Comparison of ENCODE assay signal across 28 cellular contexts in the genomic region with DNA sequence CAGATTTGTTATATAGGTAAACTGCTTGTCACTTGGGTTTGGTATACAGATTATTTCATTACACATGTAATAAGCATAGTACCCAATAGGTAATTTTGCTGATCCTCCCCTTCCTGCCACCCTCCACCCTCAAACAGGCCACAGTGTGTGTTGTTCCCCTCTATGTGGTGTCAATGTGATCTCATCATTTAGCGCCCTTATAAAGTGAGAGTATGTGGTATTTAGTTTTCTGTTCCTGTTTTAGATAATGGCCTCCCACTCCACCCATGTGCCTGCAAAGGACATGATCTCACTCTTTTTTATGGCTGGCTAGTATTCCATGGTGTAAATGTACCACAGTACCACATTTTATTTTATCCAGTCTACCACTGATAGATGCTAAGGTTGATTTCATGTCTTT.
"Had no signal": no experiment of that assay in that cellular context is flagged by ENCODE, and none has a peak within 500 bp of the region (broad histone marks: within the 10 kb centered on the region; RNA-seq: fewer than 3 reads in every experiment).

No MANE protein-coding gene starts in this region.

- FAIRE-seq: colon, endometrium, endothelial cell of umbilical vein, frontal cortex had no signal

- H3K4me3 ChIP-seq: colonic mucosa, coronary artery, dorsolateral prefrontal cortex, esophagus muscularis mucosa, esophagus squamous epithelium, gastrocnemius medialis, gastroesophageal sphincter, heart left ventricle, heart right ventricle had no signal

- H3K27ac ChIP-seq: colonic mucosa, coronary artery, dorsolateral prefrontal cortex, epithelial cell of prostate, esophagus muscularis mucosa, esophagus squamous epithelium, foreskin keratinocyte, gastrocnemius medialis, gastroesophageal sphincter, heart left ventricle, heart right ventricle had no signal

- DNase-seq: colonic mucosa; cortex of kidney; dermis blood vessel endothelial cell; dorsolateral prefrontal cortex; effector CD4-positive, alpha-beta T cell; effector CD8-positive, alpha-beta T cell; effector memory CD4-positive, alpha-beta T cell; effector memory CD8-positive, alpha-beta T cell; endodermal cell; erythroblast; esophagus squamous epithelium; foreskin fibroblast; foreskin melanocyte; gastrocnemius medialis; glutamatergic neuron; head of caudate nucleus; heart left ventricle; heart right ventricle had no signal

- H3K9me3 ChIP-seq: colonic mucosa, esophagus squamous epithelium, gastrocnemius medialis, gastroesophageal sphincter had no signal

- H3K4me1 ChIP-seq: colonic mucosa, esophagus muscularis mucosa, esophagus squamous epithelium, foreskin keratinocyte, gastrocnemius medialis, gastroesophageal sphincter, heart left ventricle, heart right ventricle had no signal

- ATAC-seq: effector memory CD8-positive, alpha-beta T cell; esophagus mucosa; foreskin keratinocyte; gastrocnemius medialis; gastroesophageal sphincter; heart left ventricle; heart right ventricle had no signal

- H3K27me3 ChIP-seq: colonic mucosa, dorsolateral prefrontal cortex, esophagus muscularis mucosa, esophagus squamous epithelium, foreskin keratinocyte, gastrocnemius medialis, gastroesophageal sphincter, heart left ventricle, heart right ventricle had no signal

- H3K36me3 ChIP-seq: colonic mucosa, esophagus muscularis mucosa, esophagus squamous epithelium, gastrocnemius medialis, gastroesophageal sphincter, heart left ventricle, heart right ventricle had no signal
